1 cellular context compared by ENCODE assay signal in the genomic region with DNA sequence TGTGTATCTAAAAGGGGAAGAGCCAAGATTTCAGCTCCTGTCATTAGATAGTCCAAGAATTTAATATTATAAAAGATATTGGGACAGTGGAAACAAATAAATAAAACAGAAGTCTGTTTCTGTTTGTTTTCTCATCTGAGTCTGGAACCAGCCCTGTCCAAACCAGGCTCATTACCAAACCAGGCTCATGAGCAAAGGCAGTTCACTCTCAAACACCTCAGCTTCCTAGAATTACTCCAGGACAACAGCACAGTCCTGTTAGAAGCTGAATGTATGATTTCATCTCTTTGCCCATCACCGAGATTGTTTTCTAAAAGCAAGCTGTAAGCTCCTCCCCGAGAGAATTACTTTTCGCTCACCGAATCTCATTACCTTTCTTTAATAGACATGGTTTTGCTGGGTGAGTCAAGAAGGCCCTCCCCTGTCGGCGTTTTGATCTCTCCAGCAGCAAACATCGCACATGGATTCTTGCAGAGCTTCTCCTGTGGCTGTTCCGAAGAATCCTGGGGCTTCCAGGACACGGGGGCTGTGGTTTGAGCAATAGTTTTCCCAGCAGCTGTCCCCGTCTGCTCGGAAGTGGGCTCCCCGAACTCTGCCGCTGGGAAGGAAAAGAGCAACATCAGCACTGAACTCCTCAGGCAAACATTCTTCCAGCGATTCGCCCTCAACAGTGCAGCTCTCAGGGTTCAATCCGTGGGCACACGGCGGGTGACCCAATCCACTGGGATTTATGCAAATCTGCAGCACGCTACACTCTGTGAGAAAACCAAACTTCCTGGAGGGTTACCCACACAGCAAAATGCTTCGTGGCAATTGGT.
TF ChIP-seq lines count a peak whose summit lies in the region.

No MANE protein-coding gene starts in this region.

TF ChIP-seq in GM23338, 12 proteins besides CTCF, POLR2A, EP300 and RAD21 (continued from another document):
- TF ChIP-seq, protein P1, sequence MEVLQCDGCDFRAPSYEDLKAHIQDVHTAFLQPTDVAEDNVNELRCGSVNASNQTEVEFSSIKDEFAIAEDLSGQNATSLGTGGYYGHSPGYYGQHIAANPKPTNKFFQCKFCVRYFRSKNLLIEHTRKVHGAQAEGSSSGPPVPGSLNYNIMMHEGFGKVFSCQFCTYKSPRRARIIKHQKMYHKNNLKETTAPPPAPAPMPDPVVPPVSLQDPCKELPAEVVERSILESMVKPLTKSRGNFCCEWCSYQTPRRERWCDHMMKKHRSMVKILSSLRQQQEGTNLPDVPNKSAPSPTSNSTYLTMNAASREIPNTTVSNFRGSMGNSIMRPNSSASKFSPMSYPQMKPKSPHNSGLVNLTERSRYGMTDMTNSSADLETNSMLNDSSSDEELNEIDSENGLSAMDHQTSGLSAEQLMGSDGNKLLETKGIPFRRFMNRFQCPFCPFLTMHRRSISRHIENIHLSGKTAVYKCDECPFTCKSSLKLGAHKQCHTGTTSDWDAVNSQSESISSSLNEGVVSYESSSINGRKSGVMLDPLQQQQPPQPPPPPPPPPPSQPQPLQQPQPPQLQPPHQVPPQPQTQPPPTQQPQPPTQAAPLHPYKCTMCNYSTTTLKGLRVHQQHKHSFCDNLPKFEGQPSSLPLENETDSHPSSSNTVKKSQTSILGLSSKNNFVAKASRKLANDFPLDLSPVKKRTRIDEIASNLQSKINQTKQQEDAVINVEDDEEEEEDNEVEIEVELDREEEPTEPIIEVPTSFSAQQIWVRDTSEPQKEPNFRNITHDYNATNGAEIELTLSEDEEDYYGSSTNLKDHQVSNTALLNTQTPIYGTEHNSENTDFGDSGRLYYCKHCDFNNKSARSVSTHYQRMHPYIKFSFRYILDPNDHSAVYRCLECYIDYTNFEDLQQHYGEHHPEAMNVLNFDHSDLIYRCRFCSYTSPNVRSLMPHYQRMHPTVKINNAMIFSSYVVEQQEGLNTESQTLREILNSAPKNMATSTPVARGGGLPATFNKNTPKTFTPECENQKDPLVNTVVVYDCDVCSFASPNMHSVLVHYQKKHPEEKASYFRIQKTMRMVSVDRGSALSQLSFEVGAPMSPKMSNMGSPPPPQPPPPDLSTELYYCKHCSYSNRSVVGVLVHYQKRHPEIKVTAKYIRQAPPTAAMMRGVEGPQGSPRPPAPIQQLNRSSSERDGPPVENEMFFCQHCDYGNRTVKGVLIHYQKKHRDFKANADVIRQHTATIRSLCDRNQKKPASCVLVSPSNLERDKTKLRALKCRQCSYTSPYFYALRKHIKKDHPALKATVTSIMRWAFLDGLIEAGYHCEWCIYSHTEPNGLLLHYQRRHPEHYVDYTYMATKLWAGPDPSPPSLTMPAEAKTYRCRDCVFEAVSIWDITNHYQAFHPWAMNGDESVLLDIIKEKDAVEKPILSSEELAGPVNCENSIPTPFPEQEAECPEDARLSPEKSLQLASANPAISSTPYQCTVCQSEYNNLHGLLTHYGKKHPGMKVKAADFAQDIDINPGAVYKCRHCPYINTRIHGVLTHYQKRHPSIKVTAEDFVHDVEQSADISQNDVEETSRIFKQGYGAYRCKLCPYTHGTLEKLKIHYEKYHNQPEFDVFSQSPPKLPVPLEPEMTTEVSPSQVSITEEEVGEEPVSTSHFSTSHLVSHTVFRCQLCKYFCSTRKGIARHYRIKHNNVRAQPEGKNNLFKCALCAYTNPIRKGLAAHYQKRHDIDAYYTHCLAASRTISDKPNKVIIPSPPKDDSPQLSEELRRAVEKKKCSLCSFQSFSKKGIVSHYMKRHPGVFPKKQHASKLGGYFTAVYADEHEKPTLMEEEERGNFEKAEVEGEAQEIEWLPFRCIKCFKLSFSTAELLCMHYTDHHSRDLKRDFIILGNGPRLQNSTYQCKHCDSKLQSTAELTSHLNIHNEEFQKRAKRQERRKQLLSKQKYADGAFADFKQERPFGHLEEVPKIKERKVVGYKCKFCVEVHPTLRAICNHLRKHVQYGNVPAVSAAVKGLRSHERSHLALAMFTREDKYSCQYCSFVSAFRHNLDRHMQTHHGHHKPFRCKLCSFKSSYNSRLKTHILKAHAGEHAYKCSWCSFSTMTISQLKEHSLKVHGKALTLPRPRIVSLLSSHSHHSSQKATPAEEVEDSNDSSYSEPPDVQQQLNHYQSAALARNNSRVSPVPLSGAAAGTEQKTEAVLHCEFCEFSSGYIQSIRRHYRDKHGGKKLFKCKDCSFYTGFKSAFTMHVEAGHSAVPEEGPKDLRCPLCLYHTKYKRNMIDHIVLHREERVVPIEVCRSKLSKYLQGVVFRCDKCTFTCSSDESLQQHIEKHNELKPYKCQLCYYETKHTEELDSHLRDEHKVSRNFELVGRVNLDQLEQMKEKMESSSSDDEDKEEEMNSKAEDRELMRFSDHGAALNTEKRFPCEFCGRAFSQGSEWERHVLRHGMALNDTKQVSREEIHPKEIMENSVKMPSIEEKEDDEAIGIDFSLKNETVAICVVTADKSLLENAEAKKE (CRISPR knock-in tag; IDR thresholded peaks at IDR 0.05): no peak
- TF ChIP-seq NANOG (IDR thresholded peaks at IDR 0.05; ENCODE audit: borderline replicate concordance) (no peak), EZH2phosphoT487 (IDR thresholded peaks at IDR 0.05; ENCODE audit: unreplicated experiment) (no peak), ZNF331 (CRISPR knock-in tag; IDR thresholded peaks at IDR 0.05; ENCODE audit: low read depth) (no peak), STAT1 (IDR thresholded peaks at IDR 0.05; ENCODE audit: unreplicated experiment) (no peak), JUNB (IDR thresholded peaks at IDR 0.05; ENCODE audit: unreplicated experiment) (no peak), ZNF114 (CRISPR knock-in tag; IDR thresholded peaks at IDR 0.05) (no peak)
- TF ChIP-seq, protein P2, sequence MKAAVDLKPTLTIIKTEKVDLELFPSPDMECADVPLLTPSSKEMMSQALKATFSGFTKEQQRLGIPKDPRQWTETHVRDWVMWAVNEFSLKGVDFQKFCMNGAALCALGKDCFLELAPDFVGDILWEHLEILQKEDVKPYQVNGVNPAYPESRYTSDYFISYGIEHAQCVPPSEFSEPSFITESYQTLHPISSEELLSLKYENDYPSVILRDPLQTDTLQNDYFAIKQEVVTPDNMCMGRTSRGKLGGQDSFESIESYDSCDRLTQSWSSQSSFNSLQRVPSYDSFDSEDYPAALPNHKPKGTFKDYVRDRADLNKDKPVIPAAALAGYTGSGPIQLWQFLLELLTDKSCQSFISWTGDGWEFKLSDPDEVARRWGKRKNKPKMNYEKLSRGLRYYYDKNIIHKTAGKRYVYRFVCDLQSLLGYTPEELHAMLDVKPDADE (IDR thresholded peaks at IDR 0.05): no peak
